8 cellular contexts compared by ENCODE assay signal in the genomic region with DNA sequence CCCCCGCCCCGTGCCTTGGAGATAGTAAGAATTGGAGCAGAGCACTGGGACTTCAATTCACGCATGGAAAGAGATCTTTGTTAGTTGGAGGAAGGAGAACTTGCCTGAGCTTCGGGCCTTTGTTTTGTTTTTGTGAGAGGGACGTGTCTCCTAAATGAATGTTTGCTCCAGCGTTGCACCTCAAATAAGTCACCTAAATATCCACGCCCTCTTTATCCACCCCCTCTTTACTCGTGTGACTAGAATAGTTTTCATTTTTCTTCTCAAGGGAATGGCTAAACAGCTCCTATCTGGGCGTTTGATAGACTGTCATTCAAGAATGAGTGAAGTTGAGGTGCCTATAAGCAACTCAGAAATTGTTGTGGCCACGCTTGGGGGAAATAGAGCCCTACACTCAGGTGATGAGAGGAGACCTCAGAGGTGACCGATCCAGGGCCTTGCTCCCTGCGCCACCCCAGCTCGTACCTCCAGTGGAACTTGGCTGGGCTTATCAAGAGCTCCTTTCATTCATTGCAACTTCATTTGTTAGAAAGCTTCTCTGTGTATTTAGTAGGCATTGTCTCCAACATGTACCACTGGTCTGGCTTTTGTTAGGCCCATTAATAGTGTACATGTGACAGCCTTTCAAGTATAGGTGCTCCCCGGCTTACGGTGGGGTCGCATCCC. TPM values are rescaled to one million over a fixed set of nuclear protein-coding genes. Genes with fewer than 3 reads are reported as not detected.
A peak's percentile ranks its signal among the peaks of the same experiment; 100 is the strongest.
DNase-seq lines count a peak whose midpoint lies in the region; ATAC-seq, FAIRE-seq and TF ChIP-seq lines count a peak whose summit lies in the region.

No MANE protein-coding gene starts in this region.

- H3K36me3 ChIP-seq in SK-N-SH (replicated peaks in 1 of 2; ENCODE audit: control insufficient read depth in 1 of 2, insufficient read depth in 2 of 2, low read length in 1 of 2), result no peaks in the 10 kb centered on the region
- no peaks in the 10 kb centered on the region for H3K36me3 ChIP-seq in rectal smooth muscle tissue (ENCODE audit: control insufficient read depth, insufficient read depth, low read length)

- H3K4me3 ChIP-seq in GM12865 (ENCODE audit: low read depth, low read length), result peak overlapping the region; percentile 94
- peak overlapping the region; percentile 89 to 92 for H3K4me3 ChIP-seq in SK-N-SH (ENCODE audit: low read depth in 2 of 2, low read length in 1 of 2)
- H3K4me3 ChIP-seq in fibroblast of the aortic adventitia (ENCODE audit: low read depth, low read length), result peak overlapping the region; percentile 79
- peak overlapping the region; percentile 77 for H3K4me3 ChIP-seq in rectal smooth muscle tissue (ENCODE audit: low read length)

- H3K27me3 ChIP-seq in SK-N-SH (ENCODE audit: insufficient read depth) (no peaks in the 10 kb centered on the region), rectal smooth muscle tissue (ENCODE audit: control insufficient read depth, insufficient read depth, low read length) (no peaks in the 10 kb centered on the region)

- CTCF ChIA-PET in SK-N-SH (lab: Yijun Ruan, JAX), result interaction anchor here (0.8 to 2.5 kb wide), 4 partner anchors 9 to 172 kb away, joined by 3 to 6 read pairs (median 4); a partner anchor contains a TSS

- peak overlapping the region; percentile 95 for H3K4me2 ChIP-seq in SK-N-SH

- FAIRE-seq in urothelium cell line (lab: Jason Lieb, UNC), result no peak

- peak overlapping the region; percentile 83 for H3K9ac ChIP-seq in SK-N-SH
- H3K9ac ChIP-seq in rectal smooth muscle tissue (ENCODE audit: low read length), result no peak overlapping the region

- in situ Hi-C loops in GM13977 (cut with MboI; ENCODE audit: low pct_unique_long_range_greater_than_20kb, low sequenced_read_pairs, unreplicated experiment), result no loop called here

- no peak for TF ChIP-seq RAD21 in SK-N-SH (IDR thresholded peaks at IDR 0.05; ENCODE audit: low read length)

- WGBS in SK-N-SH (ENCODE audit: low lambda C conversion rate), result 18% methylated on average over 16 of the region's 16 CpGs

- H3K9me2 ChIP-seq in SK-N-SH, result no peaks in the 10 kb centered on the region

- ATAC-seq in GM21447 (IDR thresholded peaks at IDR 0.05; ENCODE audit: unreplicated experiment), result no peak

- peak overlapping the region; percentile 86 for H2AFZ ChIP-seq in SK-N-SH (ENCODE audit: low read depth)

- H3K4me1 ChIP-seq in SK-N-SH (ENCODE audit: control insufficient read depth in 1 of 2, insufficient read depth in 2 of 2, low read depth in 1 of 2, low read length in 1 of 2) (peaks cover 6 to 33% of the 10 kb centered on the region in 2 experiments; a peak in 3 of 4 replicates), rectal smooth muscle tissue (ENCODE audit: control insufficient read depth, insufficient read depth, low read length) (peaks cover 7% of the 10 kb centered on the region)

- no peaks in the 10 kb centered on the region for H3F3A ChIP-seq in SK-N-SH (replicated peaks; ENCODE audit: insufficient read depth)

- peaks cover 34% of the 10 kb centered on the region for H3K79me2 ChIP-seq in SK-N-SH (ENCODE audit: insufficient read depth)

- no peak for TF ChIP-seq EP300 in SK-N-SH (IDR thresholded peaks at IDR 0.05; ENCODE audit: borderline replicate concordance in 1 of 2, low read depth in 1 of 2, low read length in 1 of 2)

- H3K27ac ChIP-seq in SK-N-SH (ENCODE audit: low read depth in 2 of 2, low read length in 1 of 2), result peak overlapping the region; percentile 49 to 68; a peak in 3 of 4 replicates
- no peak overlapping the region for H3K27ac ChIP-seq in rectal smooth muscle tissue (ENCODE audit: low read depth, low read length)

- POLR2A ChIA-PET in SK-N-SH (lab: Yijun Ruan, JAX), result interaction anchor here (1.0 to 2.7 kb wide), 4 partner anchors 57 to 172 kb away, joined by 3 to 9 read pairs (median 6); a partner anchor contains a TSS

- no peaks in the 10 kb centered on the region; the same call in 1 of the 2 replicates for H4K20me1 ChIP-seq in SK-N-SH (ENCODE audit: insufficient read depth)

- no peaks in the 10 kb centered on the region for H3K9me3 ChIP-seq in SK-N-SH

- TF ChIP-seq CTCF in GM12865 (IDR thresholded peaks at IDR 0.05; ENCODE audit: insufficient read depth, low read depth, low read length, missing control alignments) (no peak), SK-N-SH (IDR thresholded peaks at IDR 0.05) (no peak), fibroblast of the aortic adventitia (IDR thresholded peaks at IDR 0.05; ENCODE audit: insufficient read depth, low read length) (no peak), GM13977 (IDR thresholded peaks at IDR 0.05; ENCODE audit: extremely low read depth, insufficient read depth, missing control alignments) (no peak)

- DNase-seq in GM12865 (ENCODE audit: low read depth) (no peak), SK-N-SH (no peak), fibroblast of the aortic adventitia (ENCODE audit: low read depth) (no peak), urothelium cell line (ENCODE audit: low spot score) (no peak), GM13977 (ENCODE audit: low spot score) (no peak), RPMI8226 (no peak)

TF ChIP-seq in SK-N-SH, 30 proteins besides CTCF, POLR2A, EP300 and RAD21:
- TF ChIP-seq NFIC (IDR thresholded peaks at IDR 0.05; ENCODE audit: borderline replicate concordance), result no peak
- TF ChIP-seq FOXM1 (IDR thresholded peaks at IDR 0.05; ENCODE audit: low read depth), result no peak
- TF ChIP-seq, protein P1, sequence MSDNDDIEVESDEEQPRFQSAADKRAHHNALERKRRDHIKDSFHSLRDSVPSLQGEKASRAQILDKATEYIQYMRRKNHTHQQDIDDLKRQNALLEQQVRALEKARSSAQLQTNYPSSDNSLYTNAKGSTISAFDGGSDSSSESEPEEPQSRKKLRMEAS (IDR thresholded peaks at IDR 0.05; ENCODE audit: low read depth), result no peak
- no peak for TF ChIP-seq SIN3A (IDR thresholded peaks at IDR 0.05; ENCODE audit: borderline replicate concordance, low read depth, low read length)
- no peak for TF ChIP-seq TCF12 (IDR thresholded peaks at IDR 0.05)
- TF ChIP-seq, protein P2, sequence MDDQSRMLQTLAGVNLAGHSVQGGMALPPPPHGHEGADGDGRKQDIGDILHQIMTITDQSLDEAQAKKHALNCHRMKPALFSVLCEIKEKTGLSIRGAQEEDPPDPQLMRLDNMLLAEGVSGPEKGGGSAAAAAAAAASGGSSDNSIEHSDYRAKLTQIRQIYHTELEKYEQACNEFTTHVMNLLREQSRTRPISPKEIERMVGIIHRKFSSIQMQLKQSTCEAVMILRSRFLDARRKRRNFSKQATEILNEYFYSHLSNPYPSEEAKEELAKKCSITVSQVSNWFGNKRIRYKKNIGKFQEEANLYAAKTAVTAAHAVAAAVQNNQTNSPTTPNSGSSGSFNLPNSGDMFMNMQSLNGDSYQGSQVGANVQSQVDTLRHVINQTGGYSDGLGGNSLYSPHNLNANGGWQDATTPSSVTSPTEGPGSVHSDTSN (IDR thresholded peaks at IDR 0.05), result no peak
- TF ChIP-seq RCOR1 (IDR thresholded peaks at IDR 0.05; ENCODE audit: low read length), result no peak

RNA-seq across cellular contexts. Expression of a gene that starts 0.9 kb away (rescaled TPM):
- polyA plus RNA-seq in SK-N-SH (2012; rRNA removed), result 50.7 and 53.2 TPM in 2 replicates
- polyA plus RNA-seq in SK-N-SH (2012; cell fraction: cytosol; rRNA removed), result 50.7 and 59.5 TPM in 2 replicates
- polyA plus RNA-seq in SK-N-SH (2012; cell fraction: nucleus; rRNA removed), result 82.8 and 120 TPM in 2 replicates
- 33.8 and 159 TPM in 2 replicates for total RNA-seq in fibroblast of the aortic adventitia (ENCODE audit: low replicate concordance)
